Comparison of ENCODE assay signal across 9 cellular contexts in the genomic region with DNA sequence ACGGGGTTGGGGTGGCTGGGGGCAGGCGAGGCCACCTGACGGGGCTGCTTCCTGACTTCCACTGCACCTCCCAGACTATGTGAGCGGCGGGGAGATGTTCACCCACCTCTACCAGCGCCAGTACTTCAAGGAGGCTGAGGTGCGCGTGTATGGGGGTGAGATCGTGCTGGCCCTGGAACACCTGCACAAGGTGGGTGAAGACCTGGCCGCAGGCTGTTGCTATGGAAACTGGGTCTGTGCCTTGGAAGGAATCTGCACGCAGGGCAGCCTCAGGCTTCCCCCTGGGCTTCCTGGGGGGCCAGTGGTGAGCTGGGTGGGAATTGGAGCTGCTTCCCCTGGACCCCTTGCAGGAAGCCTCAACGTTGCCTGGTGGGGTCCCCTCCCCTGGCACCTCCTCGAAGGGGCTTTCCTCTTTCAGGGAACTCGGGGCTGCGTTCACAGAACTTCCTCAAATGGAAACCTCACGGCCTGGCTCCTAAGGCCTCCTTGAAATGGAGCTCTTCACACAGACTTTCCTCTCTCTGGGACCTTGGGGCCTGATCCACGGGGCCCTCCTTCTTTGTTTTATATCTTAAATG. TPM values are rescaled to one million over a fixed set of nuclear protein-coding genes. Genes with fewer than 3 reads are reported as not detected.
DNase-seq lines count a peak whose midpoint lies in the region; ATAC-seq and TF ChIP-seq lines count a peak whose summit lies in the region.
"Had no signal": no experiment of that assay in that cellular context is flagged by ENCODE, and none has a peak within 500 bp of the region (broad histone marks: within the 10 kb centered on the region; RNA-seq: fewer than 3 reads in every experiment).

No MANE protein-coding gene starts in this region.

- no peaks in the 10 kb centered on the region for H3K27me3 ChIP-seq in right cardiac atrium (ENCODE audit: control insufficient read depth, insufficient read depth)
- H3K27me3 ChIP-seq in upper lobe of right lung: no peaks in the 10 kb centered on the region
- H3K27me3 ChIP-seq in adrenal gland: no peaks in the 10 kb centered on the region

- intact Hi-C loops in right cardiac atrium (cut with DNase I): no loop called here
- intact Hi-C loops in cardiac septum (cut with DNase I): no loop called here
- intact Hi-C loops in upper lobe of right lung (cut with DNase I): no loop called here
- intact Hi-C loops in adrenal gland (cut with DNase I): no loop called here

- H3K4me3 Mint-ChIP-seq in immature natural killer cell: peak overlapping the region; percentile 81 to 93 (median 88)

- H3K36me3 Mint-ChIP-seq in immature natural killer cell: peaks cover 8 to 19% (median 11%) of the 10 kb centered on the region in 3 donors

- no peak for TF ChIP-seq CTCF in upper lobe of right lung (IDR thresholded peaks at IDR 0.05)
- no peak for TF ChIP-seq CTCF in adrenal gland (IDR thresholded peaks at IDR 0.05)

- H3K9me3 ChIP-seq in right cardiac atrium (ENCODE audit: control insufficient read depth, low read length) (no peaks in the 10 kb centered on the region), upper lobe of right lung (no peaks in the 10 kb centered on the region), adrenal gland (replicated peaks in 1 of 3) (no peaks in the 10 kb centered on the region)

- peaks cover 7% of the 10 kb centered on the region for H3K4me1 ChIP-seq in right cardiac atrium (ENCODE audit: control insufficient read depth, insufficient read depth, low read length)
- peaks cover 28% of the 10 kb centered on the region for H3K4me1 ChIP-seq in upper lobe of right lung
- peaks cover 11 to 32% of the 10 kb centered on the region in 2 donors for H3K4me1 ChIP-seq in adrenal gland (replicated peaks in 1 of 2)

- ATAC-seq in right cardiac atrium (no peak), upper lobe of right lung (no peak), GM21717 (IDR thresholded peaks at IDR 0.05; ENCODE audit: unreplicated experiment) (no peak)

- H3K27me3 Mint-ChIP-seq in immature natural killer cell (ENCODE audit: low read depth in 3 of 3): no peaks in the 10 kb centered on the region

- H3K4me1 Mint-ChIP-seq in immature natural killer cell: peaks cover 17 to 30% of the 10 kb centered on the region in 2 donors

- peak overlapping the region in 5 of 6 donors; percentile 24 to 76 (median 39) for H3K27ac Mint-ChIP-seq in immature natural killer cell

- no peak overlapping the region for H3K27ac ChIP-seq in right cardiac atrium (ENCODE audit: low read length)
- H3K27ac ChIP-seq in upper lobe of right lung: peak overlapping the region; percentile 11
- no peak overlapping the region for H3K27ac ChIP-seq in adrenal gland

- H3K36me3 ChIP-seq in upper lobe of right lung (peaks cover 42% of the 10 kb centered on the region), adrenal gland (replicated peaks in 1 of 2) (peaks cover 0 to 42% of the 10 kb centered on the region in 2 donors)

- 70% methylated on average over 17 of the region's 17 CpGs for WGBS in right cardiac atrium
- 67 to 75% (median 72%) methylated on average over 2 to 17 of the region's 17 CpGs for WGBS in adrenal gland, 4 donors

- H3K9me3 Mint-ChIP-seq in immature natural killer cell: no peaks in the 10 kb centered on the region

- DNase-seq in right cardiac atrium (peak in 2 of 3 donors; percentile 44 to 51), cardiac septum (ENCODE audit: low spot score) (no peak), UCSD-AML1 (lab: John Stamatoyannopoulos, UW; ENCODE audit: unreplicated experiment) (peak; percentile 38), immature natural killer cell (no peak), upper lobe of right lung (no peak), adrenal gland (no peak), RKO (ENCODE audit: low spot score) (no peak)
- DNase-seq: EL had no signal

- no peak overlapping the region for H3K4me3 ChIP-seq in right cardiac atrium (ENCODE audit: low read length)
- peak overlapping the region; percentile 91 for H3K4me3 ChIP-seq in upper lobe of right lung
- peak overlapping the region in 1 of 4 donors; percentile 97 for H3K4me3 ChIP-seq in adrenal gland

- TF ChIP-seq POLR2A in adrenal gland (IDR thresholded peaks at IDR 0.05): no peak

RNA-seq across cellular contexts. Expression of a gene that starts 1.5 kb away (rescaled TPM):
- 10 to 100 TPM; 17.0 to 17.6 (median 17.1) TPM for total RNA-seq in right cardiac atrium
- polyA plus RNA-seq in right cardiac atrium: 12.8 TPM
- 15.4 TPM for total RNA-seq in cardiac septum
- 10 to 100 TPM in 1 of 3 donors, 1 to 10 TPM in 2; 5.0 to 16.7 (median 8.5) TPM for polyA plus RNA-seq in immature natural killer cell
- 42.4 TPM for total RNA-seq in upper lobe of right lung
- total RNA-seq in adrenal gland: 10 to 100 TPM; 13.4 to 89.3 (median 27.0) TPM
- 10 to 100 TPM in 2 of 3 donors, 1 to 10 TPM in 1; 4.9 to 29.8 (median 14.4) TPM for polyA plus RNA-seq in adrenal gland

RNA-seq across cellular contexts. Expression of a gene that starts 20.5 kb away (rescaled TPM):
- 10 to 100 TPM in 3 of 4 donors, 1 to 10 TPM in 1; 5.9 to 14.4 (median 11.6) TPM for total RNA-seq in right cardiac atrium
- polyA plus RNA-seq in right cardiac atrium: 25.1 TPM
- 6.3 TPM for total RNA-seq in cardiac septum
- 10 to 100 TPM; 10.3 to 86.7 (median 16.4) TPM for polyA plus RNA-seq in immature natural killer cell
- 20.7 TPM for total RNA-seq in upper lobe of right lung
- 10 to 100 TPM in 7 of 8 donors, 1 to 10 TPM in 1; 8.9 to 22.6 (median 14.5) TPM for total RNA-seq in adrenal gland
- 100 to 1,000 TPM in 1 of 3 donors, 10 to 100 TPM in 1, 1 to 10 TPM in 1; 5.1 to 143 (median 47.9) TPM for polyA plus RNA-seq in adrenal gland

RNA-seq across cellular contexts. Expression of a gene that starts 42.6 kb away (rescaled TPM):
- total RNA-seq in right cardiac atrium (100 to 1,000 TPM; 258 to 356 (median 315) TPM), cardiac septum (208 TPM), upper lobe of right lung (176 TPM), adrenal gland (100 to 1,000 TPM; 324 to 684 (median 429) TPM)
- polyA plus RNA-seq in right cardiac atrium (683 TPM), immature natural killer cell (100 to 1,000 TPM; 319 to 558 (median 418) TPM), adrenal gland (100 to 1,000 TPM; 403 to 713 (median 555) TPM)

RNA-seq across cellular contexts. Expression of a gene that starts 43.1 kb away (rescaled TPM):
- 100 to 1,000 TPM in 3 of 4 donors, 10 to 100 TPM in 1; 91.7 to 103 (median 102) TPM for total RNA-seq in right cardiac atrium
- polyA plus RNA-seq in right cardiac atrium: 144 TPM
- 75.1 TPM for total RNA-seq in cardiac septum
- 100 to 1,000 TPM; 216 to 464 (median 322) TPM for polyA plus RNA-seq in immature natural killer cell
- total RNA-seq in upper lobe of right lung: 168 TPM
- 100 to 1,000 TPM; 286 to 991 (median 377) TPM for total RNA-seq in adrenal gland
- polyA plus RNA-seq in adrenal gland: 100 to 1,000 TPM; 362 to 855 (median 658) TPM

RNA-seq across cellular contexts. Expression of a gene that starts 55.2 kb away (rescaled TPM):
- total RNA-seq in right cardiac atrium (100 to 1,000 TPM; 132 to 171 (median 141) TPM), cardiac septum (116 TPM), upper lobe of right lung (51.9 TPM), adrenal gland (10 to 100 TPM; 33.2 to 74.4 (median 58.7) TPM)
- polyA plus RNA-seq in right cardiac atrium (199 TPM), immature natural killer cell (10 to 100 TPM in 1 of 3 donors, 1 to 10 TPM in 2; 4.6 to 18.0 (median 8.7) TPM), adrenal gland (10 to 100 TPM; 18.2 to 62.1 (median 56.0) TPM)

Comparison
In these comparisons a context has a peak if more than half of its experiments do, and no peak if none do; other contexts are left out.
1. DNase-seq: peak in right cardiac atrium (2 of 3) and UCSD-AML1 (single experiment); none in cardiac septum (single experiment), immature natural killer cell (0 of 3), upper lobe of right lung (single experiment), adrenal gland (0 of 7) and RKO (single experiment).